9 cellular contexts compared by ENCODE assay signal in genomic region chr12:74365178-74365964, GRCh38.
DNase-seq lines count a peak whose midpoint lies in the region; ATAC-seq and TF ChIP-seq lines count a peak whose summit lies in the region.
"Had no signal": no experiment of that assay in that cellular context is flagged by ENCODE, and none has a peak within 500 bp of the region (broad histone marks: within the 10 kb centered on the region; RNA-seq: fewer than 3 reads in every experiment).

No MANE protein-coding gene starts in this region.

- no peaks in the 10 kb centered on the region for H3K27me3 ChIP-seq in SU-DHL-6 (ENCODE audit: low read length)

- no peak overlapping the region for H3K27ac Mint-ChIP-seq in T-cell
- H3K27ac Mint-ChIP-seq: B cell had no signal

- no peaks in the 10 kb centered on the region for H3K9me3 ChIP-seq in SU-DHL-6 (ENCODE audit: insufficient read depth, low read length)

- no peaks in the 10 kb centered on the region for H3K4me1 Mint-ChIP-seq in T-cell
- H3K4me1 Mint-ChIP-seq: B cell had no signal

- DNase-seq in NCI-H1436 (lab: John Stamatoyannopoulos, UW) (peak; percentile 4), NCI-H1436 treated with DMSO at 0.1 percent for 48 hours (lab: John Stamatoyannopoulos, UW) (no peak), iPS-NIHi7 (ENCODE audit: extremely low spot score) (peak; percentile 43), T-cell (no peak), HT-29 (ENCODE audit: low spot score) (no peak)

- H3K27ac ChIP-seq in SU-DHL-6 (ENCODE audit: low read depth, low read length), result no peak overlapping the region

- no peaks in the 10 kb centered on the region for H3K36me3 Mint-ChIP-seq in T-cell

- H3K9me3 Mint-ChIP-seq in T-cell, result peaks cover 0 to 10% (median 2%) of the 10 kb centered on the region in 3 donors

- CTCF ChIA-PET in T-cell (lab: Charles Lee), result no interaction called here

- H3K36me3 ChIP-seq in SU-DHL-6 (ENCODE audit: low read length), result no peaks in the 10 kb centered on the region

- peak; percentile 67 for ATAC-seq in GM19468 (IDR thresholded peaks at IDR 0.05; ENCODE audit: extremely low read depth, unreplicated experiment)
- ATAC-seq in HG03460 (IDR thresholded peaks at IDR 0.05; ENCODE audit: unreplicated experiment), result peak; percentile 71
- ATAC-seq in T-cell (replicated peaks in 1 of 4), result no peak

- no peak overlapping the region for H3K9ac ChIP-seq in SU-DHL-6 (ENCODE audit: low read length)

- peak; percentile 56 for TF ChIP-seq CTCF in SU-DHL-6 (IDR thresholded peaks at IDR 0.05; ENCODE audit: insufficient read depth, low read length, poor library complexity, severe bottlenecking)

- no peaks in the 10 kb centered on the region for H3K79me2 ChIP-seq in SU-DHL-6 (ENCODE audit: insufficient read depth, low read length)

- H3K4me3 ChIP-seq in SU-DHL-6 (ENCODE audit: insufficient read depth, low read length, poor library complexity, severe bottlenecking), result no peak overlapping the region

- H2AFZ ChIP-seq in SU-DHL-6 (ENCODE audit: low read depth, low read length, severe bottlenecking), result peak overlapping the region; percentile 44

- H3K27me3 Mint-ChIP-seq in T-cell, result no peaks in the 10 kb centered on the region
- H3K27me3 Mint-ChIP-seq: B cell had no signal

- no peak overlapping the region for H3K4me3 Mint-ChIP-seq in T-cell
- H3K4me3 Mint-ChIP-seq: B cell had no signal

- POLR2A ChIA-PET in T-cell (lab: Charles Lee), result no interaction called here

- no peaks in the 10 kb centered on the region for H3K9me2 ChIP-seq in SU-DHL-6 (replicated peaks; ENCODE audit: insufficient read depth, low read length)

- H3F3A ChIP-seq in SU-DHL-6 (ENCODE audit: insufficient read depth), result no peaks in the 10 kb centered on the region

- no peaks in the 10 kb centered on the region for H4K20me1 ChIP-seq in SU-DHL-6 (ENCODE audit: low read depth, low read length)

- H3K4me2 ChIP-seq in SU-DHL-6 (ENCODE audit: low read depth, low read length, poor library complexity, severe bottlenecking), result no peak overlapping the region

Comparison
In these comparisons a context has a peak if more than half of its experiments do, and no peak if none do; other contexts are left out.
1. DNase-seq: peak in NCI-H1436 (single experiment) and iPS-NIHi7 (single experiment); none in NCI-H1436 treated with DMSO at 0.1 percent for 48 hours (single experiment), T-cell (0 of 34) and HT-29 (single experiment).
2. ATAC-seq: peak in GM19468 (single experiment) and HG03460 (single experiment); none in T-cell (0 of 4).